Comparison of ENCODE assay signal across 14 cellular contexts in genomic region chr2:69980408-69980807, GRCh38. TPM values are rescaled to one million over a fixed set of nuclear protein-coding genes. Genes with fewer than 3 reads are reported as not detected.
DNase-seq lines count a peak whose midpoint lies in the region; ATAC-seq and TF ChIP-seq lines count a peak whose summit lies in the region.
"Had no signal": no experiment of that assay in that cellular context is flagged by ENCODE, and none has a peak within 500 bp of the region (broad histone marks: within the 10 kb centered on the region; RNA-seq: fewer than 3 reads in every experiment).

No MANE protein-coding gene starts in this region.

- H3K79me2 ChIP-seq in fibroblast of lung (ENCODE audit: control insufficient read depth, insufficient read depth, low read length), result no peaks in the 10 kb centered on the region

- no peak overlapping the region for H2AFZ ChIP-seq in fibroblast of lung (ENCODE audit: low read length)
- H2AFZ ChIP-seq: PC-9 had no signal

- no peaks in the 10 kb centered on the region for H3K36me3 ChIP-seq in RWPE2 (ENCODE audit: low read depth)
- no peaks in the 10 kb centered on the region for H3K36me3 ChIP-seq in fibroblast of lung (ENCODE audit: control insufficient read depth, insufficient read depth, low read length)
- no peaks in the 10 kb centered on the region for H3K36me3 ChIP-seq in neutrophil
- H3K36me3 ChIP-seq in vagina, result no peaks in the 10 kb centered on the region

- H3K4me1 ChIP-seq in RWPE2 (ENCODE audit: insufficient read depth, poor library complexity, severe bottlenecking) (peaks cover 5% of the 10 kb centered on the region), fibroblast of lung (ENCODE audit: control insufficient read depth, extremely low read depth, insufficient read depth, low read length) (no peaks in the 10 kb centered on the region), neutrophil (ENCODE audit: control insufficient read depth in 1 of 2, insufficient read depth in 1 of 2, low read depth in 1 of 2, low read length in 1 of 2) (peaks cover 89 to 100% of the 10 kb centered on the region in 2 experiments), vagina (no peaks in the 10 kb centered on the region)

- intact Hi-C loops in vagina (cut with DNase I), result no loop called here

- H4K20me1 ChIP-seq in fibroblast of lung (ENCODE audit: control insufficient read depth, extremely low read depth, insufficient read depth, low read length), result no peaks in the 10 kb centered on the region

- ATAC-seq in RWPE2 (ENCODE audit: low read depth) (peak; percentile 33; the same call in 1 of the 3 replicates), HG02870 (IDR thresholded peaks at IDR 0.05; ENCODE audit: unreplicated experiment) (no peak), HG03139 (IDR thresholded peaks at IDR 0.05; ENCODE audit: unreplicated experiment) (no peak)
- ATAC-seq: Right ventricle myocardium inferior had no signal

- no peaks in the 10 kb centered on the region for H3K27me3 ChIP-seq in RWPE2 (ENCODE audit: insufficient read depth, poor library complexity, severe bottlenecking)
- no peaks in the 10 kb centered on the region for H3K27me3 ChIP-seq in fibroblast of lung (ENCODE audit: control insufficient read depth, insufficient read depth, low read length)
- H3K27me3 ChIP-seq in neutrophil, result no peaks in the 10 kb centered on the region
- H3K27me3 ChIP-seq in vagina, result no peaks in the 10 kb centered on the region

- DNase-seq in EH (ENCODE audit: low read depth) (peak; percentile 67), RWPE2 (ENCODE audit: low spot score) (no peak), fibroblast of lung (ENCODE audit: low read depth in 2 of 2) (peak; percentile 45 to 67), NCI-H446 treated with DMSO at 0.1 percent for 48 hours (lab: John Stamatoyannopoulos, UW) (no peak), vagina (ENCODE audit: extremely low spot score in 2 of 2) (no peak)
- DNase-seq: COR-L47, NCI-H146, NCI-H226, PC-9 had no signal

- H3K9ac ChIP-seq in fibroblast of lung (ENCODE audit: insufficient read depth, low read length), result no peak overlapping the region

- H3K4me2 ChIP-seq in fibroblast of lung (ENCODE audit: extremely low read depth, insufficient read depth, low read length), result no peak overlapping the region
- H3K4me2 ChIP-seq: PC-9 had no signal

- TF ChIP-seq POLR2A in vagina (IDR thresholded peaks at IDR 0.05), result no peak

- H3K9me3 ChIP-seq in RWPE2 (ENCODE audit: severe bottlenecking), result no peaks in the 10 kb centered on the region
- H3K9me3 ChIP-seq in fibroblast of lung (ENCODE audit: control insufficient read depth, insufficient read depth, low read depth, low read length), result no peaks in the 10 kb centered on the region
- H3K9me3 ChIP-seq in neutrophil, result no peaks in the 10 kb centered on the region
- H3K9me3 ChIP-seq in vagina, result no peaks in the 10 kb centered on the region

- H3K27ac ChIP-seq in RWPE2 (ENCODE audit: poor library complexity, severe bottlenecking), result no peak overlapping the region
- no peak overlapping the region for H3K27ac ChIP-seq in fibroblast of lung (ENCODE audit: insufficient read depth, low read length)
- peak overlapping the region; percentile 100 for H3K27ac ChIP-seq in neutrophil
- no peak overlapping the region for H3K27ac ChIP-seq in vagina
- H3K27ac ChIP-seq: PC-9, SK-N-MC had no signal

- TF ChIP-seq CTCF in RWPE2 (IDR thresholded peaks at IDR 0.05; ENCODE audit: poor library complexity, severe bottlenecking) (no peak), fibroblast of lung (conservative IDR thresholded peaks at IDR 0.05 in 1 of 2, IDR thresholded peaks at IDR 0.05 in 1 of 2; ENCODE audit: low read depth in 1 of 2, low read length in 2 of 2) (no peak), neutrophil (IDR thresholded peaks at IDR 0.05) (no peak), vagina (IDR thresholded peaks at IDR 0.05) (no peak)

- no peak overlapping the region for H3K4me3 ChIP-seq in RWPE2 (ENCODE audit: severe bottlenecking)
- no peak overlapping the region for H3K4me3 ChIP-seq in fibroblast of lung (replicated peaks in 1 of 4; ENCODE audit: control extremely low read depth in 1 of 4, insufficient read depth in 1 of 4, low read depth in 3 of 4, low read length in 4 of 4)
- no peak overlapping the region for H3K4me3 ChIP-seq in neutrophil (ENCODE audit: low read depth in 1 of 2, low read length in 1 of 2)
- no peak overlapping the region for H3K4me3 ChIP-seq in vagina
- H3K4me3 ChIP-seq: PC-9, SK-N-MC had no signal

RNA-seq across cellular contexts. Expression of gene ASPRV1, which starts 19.0 kb away (rescaled TPM):
- total RNA-seq in fibroblast of lung, result 0.26 and 0.33 TPM in 2 replicates
- polyA plus RNA-seq in fibroblast of lung, result 0.08 and 0.10 TPM in 2 replicates
- polyA plus RNA-seq in fibroblast of lung (2012), result 0.06 and 0.09 TPM in 2 replicates
- not detected in 2 replicates for polyA minus RNA-seq in fibroblast of lung (ENCODE audit: low replicate concordance)
- 0.49 TPM for total RNA-seq in vagina

Comparison
In these comparisons a context has a peak if more than half of its experiments do, and no peak if none do; other contexts are left out.
1. DNase-seq: peak in EH (single experiment) and fibroblast of lung (2 of 2); none in RWPE2 (single experiment), NCI-H446 treated with DMSO at 0.1 percent for 48 hours (single experiment) and vagina (0 of 2).